In genomic region chr10:73875139-73875475, GRCh38 we compare ENCODE assay signal across 8 cellular contexts. TPM values are rescaled to one million over a fixed set of nuclear protein-coding genes. Genes with fewer than 3 reads are reported as not detected.
A peak's percentile ranks its signal among the peaks of the same experiment; 100 is the strongest.
DNase-seq lines count a peak whose midpoint lies in the region; ATAC-seq lines count a peak whose summit lies in the region.

No MANE protein-coding gene starts in this region.

- H3K36me3 ChIP-seq in iPS DF 6.9 (ENCODE audit: control insufficient read depth, insufficient read depth, low read length): peaks cover 2% of the 10 kb centered on the region; the same call in 1 of the 2 replicates
- H3K36me3 ChIP-seq in stomach smooth muscle (ENCODE audit: control insufficient read depth in 2 of 2, insufficient read depth in 2 of 2, low read length in 2 of 2): peaks cover 13 to 16% of the 10 kb centered on the region in 2 donors

- peaks cover 71% of the 10 kb centered on the region for H3K4me1 Mint-ChIP-seq in activated CD4-positive, alpha-beta T cell treated with anti-CD3 and anti-CD28 coated beads, Interleukin-2, amount 10 ng/mL, durations not matched to agents 7 days and 5 days

- WGBS in iPS DF 6.9 (ENCODE audit: insufficient coverage, insufficient read length): no CpG with 5 or more reads among the region's 3 CpGs

- H3K27ac Mint-ChIP-seq in activated CD4-positive, alpha-beta T cell treated with anti-CD3 and anti-CD28 coated beads, Interleukin-2, amount 10 ng/mL, durations not matched to agents 7 days and 5 days: peak overlapping the region; percentile 89

- ATAC-seq in HG02970 (IDR thresholded peaks at IDR 0.05; ENCODE audit: low FRiP score, unreplicated experiment): peak; percentile 14

- no peaks in the 10 kb centered on the region for H3K9me3 Mint-ChIP-seq in activated CD4-positive, alpha-beta T cell treated with anti-CD3 and anti-CD28 coated beads, Interleukin-2, amount 10 ng/mL, durations not matched to agents 7 days and 5 days

- POLR2A ChIA-PET in activated CD4-positive, alpha-beta T cell treated with anti-CD3 and anti-CD28 coated beads, Interleukin-2, amount 10 ng/mL, durations not matched to agents 7 days and 5 days (lab: Charles Lee): no interaction called here

- H3K9me3 ChIP-seq in iPS DF 6.9 (ENCODE audit: control insufficient read depth, insufficient read depth, low read length): no peaks in the 10 kb centered on the region
- H3K9me3 ChIP-seq in stomach smooth muscle (ENCODE audit: control insufficient read depth in 2 of 2, low read length in 2 of 2): no peaks in the 10 kb centered on the region

- peak overlapping the region; percentile 34; the same call in 1 of the 2 replicates for H3K4me3 ChIP-seq in iPS DF 6.9 (ENCODE audit: low read length)
- peak overlapping the region; percentile 50 to 78 for H3K4me3 ChIP-seq in stomach smooth muscle (ENCODE audit: low read length in 2 of 2)

- H3K4me1 ChIP-seq in iPS DF 6.9 (ENCODE audit: control insufficient read depth, insufficient read depth, low read length) (0 out of 2 replicates have a peak, but pooled peaks cover 3% of the 10 kb centered on the region), stomach smooth muscle (ENCODE audit: control insufficient read depth, insufficient read depth, low read length) (peaks cover 47% of the 10 kb centered on the region)

- H3K36me3 Mint-ChIP-seq in activated CD4-positive, alpha-beta T cell treated with anti-CD3 and anti-CD28 coated beads, Interleukin-2, amount 10 ng/mL, durations not matched to agents 7 days and 5 days (ENCODE audit: low read depth): peaks cover 32% of the 10 kb centered on the region

- H3K27me3 ChIP-seq in iPS DF 6.9 (ENCODE audit: control insufficient read depth, insufficient read depth, low read length) (no peaks in the 10 kb centered on the region), stomach smooth muscle (ENCODE audit: control insufficient read depth in 1 of 2, insufficient read depth in 2 of 2, low read length in 2 of 2) (no peaks in the 10 kb centered on the region)

- peak overlapping the region; percentile 76 for H3K4me3 Mint-ChIP-seq in activated CD4-positive, alpha-beta T cell treated with anti-CD3 and anti-CD28 coated beads, Interleukin-2, amount 10 ng/mL, durations not matched to agents 7 days and 5 days

- CTCF ChIA-PET in activated CD4-positive, alpha-beta T cell treated with anti-CD3 and anti-CD28 coated beads, Interleukin-2, amount 10 ng/mL, durations not matched to agents 7 days and 5 days (lab: Charles Lee): interaction anchor here (1.0 to 9.9 kb wide), 3 partner anchors 14 to 27 kb away, joined by 3 to 212 read pairs (median 5); no protein-coding TSS in a partner anchor

- no peaks in the 10 kb centered on the region for H3K27me3 Mint-ChIP-seq in activated CD4-positive, alpha-beta T cell treated with anti-CD3 and anti-CD28 coated beads, Interleukin-2, amount 10 ng/mL, durations not matched to agents 7 days and 5 days

- H3K27ac ChIP-seq in iPS DF 6.9 (ENCODE audit: low read length) (no peak overlapping the region), stomach smooth muscle (ENCODE audit: low read length) (no peak overlapping the region)

- peak overlapping the region; percentile 41 to 42 for H3K9ac ChIP-seq in stomach smooth muscle (ENCODE audit: low read length in 2 of 2)

- DNase-seq in NK-92 treated with Interleukin-12 subunit alpha and Interleukin-12 subunit beta, amount 100 ng/mL, for 24 hours (lab: John Stamatoyannopoulos, UW): peak; percentile 16
- DNase-seq in NK-92 (lab: John Stamatoyannopoulos, UW; ENCODE audit: unreplicated experiment) (no peak), iPS DF 6.9 (ENCODE audit: low read depth, low spot score) (no peak), inferior parietal cortex (ENCODE audit: extremely low spot score) (no peak), NCI-H82 (lab: John Stamatoyannopoulos, UW) (no peak)
- DNase-seq in activated CD4-positive, alpha-beta T cell treated with anti-CD3 and anti-CD28 coated beads, Interleukin-2, amount 10 ng/mL, durations not matched to agents 7 days and 5 days: peak; percentile 65

RNA-seq across cellular contexts. Expression of gene CAMK2G, which starts 0.8 kb away (rescaled TPM):
- total RNA-seq in activated CD4-positive, alpha-beta T cell treated with anti-CD3 and anti-CD28 coated beads, Interleukin-2, amount 10 ng/mL, durations not matched to agents 7 days and 5 days: 10 to 100 TPM; 54.4 to 55.8 TPM

RNA-seq across cellular contexts. Expression of gene PLAU, which starts 35.8 kb away (rescaled TPM):
- total RNA-seq in activated CD4-positive, alpha-beta T cell treated with anti-CD3 and anti-CD28 coated beads, Interleukin-2, amount 10 ng/mL, durations not matched to agents 7 days and 5 days: under 1 TPM; 0.89 to 0.96 TPM

Comparison
In these comparisons a context has a peak if more than half of its experiments do, and no peak if none do; other contexts are left out.
1. DNase-seq: peak in NK-92 treated with Interleukin-12 subunit alpha and Interleukin-12 subunit beta, amount 100 ng/mL, for 24 hours (single experiment) and activated CD4-positive, alpha-beta T cell treated with anti-CD3 and anti-CD28 coated beads, Interleukin-2, amount 10 ng/mL, durations not matched to agents 7 days and 5 days (single experiment); none in NK-92 (single experiment), iPS DF 6.9 (single experiment), inferior parietal cortex (single experiment) and NCI-H82 (single experiment).